Comparison of ENCODE assay signal across 27 cellular contexts in genomic region chr19:11978492-11979100, GRCh38.
"Had no signal": no experiment of that assay in that cellular context is flagged by ENCODE, and none has a peak within 500 bp of the region (broad histone marks: within the 10 kb centered on the region; RNA-seq: fewer than 3 reads in every experiment).

No MANE protein-coding gene starts in this region.

- DNase-seq: dermis blood vessel endothelial cell; effector memory CD8-positive, alpha-beta T cell; hypothalamus; immature natural killer cell; islet precursor cell; kidney glomerular epithelial cell; left colon; left ventricle myocardium inferior; lower lobe of right lung; natural killer cell; occipital lobe; ovary; posterior cingulate gyrus; stimulated activated CD4-positive, alpha-beta T cell treated with anti-CD3 and anti-CD28 coated beads, Interleukin-12 subunit alpha, Interleukin-12 subunit beta, amount 100 ng/mL, for 4 hours; stimulated activated CD4-positive, alpha-beta T cell treated with anti-CD3 and anti-CD28 coated beads, Interleukin-1b, Interleukin-23, amount 100 ng/mL, for 48 hours; stimulated activated CD4-positive, alpha-beta T cell treated with anti-CD3 and anti-CD28 coated beads, Interleukin-4, amount 100 ng/mL, for 1 hour; stimulated activated CD8-positive, alpha-beta memory T cell treated with anti-CD3 and anti-CD28 coated beads, Interleukin-4, amount 100 ng/mL, for 48 hours; stimulated activated naive CD4-positive, alpha-beta T cell; stimulated activated naive CD8-positive, alpha-beta T cell treated with anti-CD3 and anti-CD28 coated beads, Interleukin-15, amount 100 ng/mL, for 72 hours; thyroid gland had no signal

- H3K4me3 Mint-ChIP-seq: effector memory CD8-positive, alpha-beta T cell; immature natural killer cell; memory B cell; natural killer cell; stimulated activated naive CD8-positive, alpha-beta T cell treated with anti-CD3 and anti-CD28 coated beads, Interleukin-15, amount 100 ng/mL, for 72 hours; type B pancreatic cell had no signal

- FAIRE-seq: frontal cortex, urothelium cell line had no signal

- H3K4me2 ChIP-seq: smooth muscle cell had no signal

- H3K4me3 ChIP-seq: left ventricle myocardium inferior, lower lobe of right lung, ovary, smooth muscle cell, thyroid gland had no signal

- H3K4me1 Mint-ChIP-seq: immature natural killer cell; natural killer cell; stimulated activated naive CD8-positive, alpha-beta T cell treated with anti-CD3 and anti-CD28 coated beads, Interleukin-15, amount 100 ng/mL, for 72 hours had no signal

- H3K4me1 ChIP-seq: left ventricle myocardium inferior, lower lobe of right lung, thyroid gland had no signal

- H3K27ac Mint-ChIP-seq: effector memory CD8-positive, alpha-beta T cell; immature natural killer cell; memory B cell; natural killer cell; stimulated activated naive CD8-positive, alpha-beta T cell treated with anti-CD3 and anti-CD28 coated beads, Interleukin-15, amount 100 ng/mL, for 72 hours; type B pancreatic cell had no signal

- H3K9me3 ChIP-seq: thyroid gland had no signal

- ATAC-seq: effector memory CD8-positive, alpha-beta T cell; left colon; lower lobe of right lung; natural killer cell; sciatic nerve; stimulated activated naive CD8-positive, alpha-beta T cell treated with anti-CD3 and anti-CD28 coated beads, Interleukin-15, amount 100 ng/mL, for 72 hours had no signal

- H3K27ac ChIP-seq: coronary artery, left ventricle myocardium inferior, lower lobe of right lung, ovary, thyroid gland had no signal

- H3K27me3 ChIP-seq: ovary, thyroid gland had no signal

- H3K27me3 Mint-ChIP-seq: effector memory CD8-positive, alpha-beta T cell; memory B cell; stimulated activated naive CD8-positive, alpha-beta T cell treated with anti-CD3 and anti-CD28 coated beads, Interleukin-15, amount 100 ng/mL, for 72 hours; type B pancreatic cell had no signal
